In genomic region chr1:16139473-16139962, GRCh38 we compare ENCODE assay signal across 1 cellular context.
TF ChIP-seq lines count a peak whose summit lies in the region.

No MANE protein-coding gene starts in this region.

TF ChIP-seq in HEK293, 187 proteins besides CTCF, POLR2A, EP300 and RAD21 (continued from another document):
- TF ChIP-seq ZNF639 (tag by site-specific recombination; IDR thresholded peaks at IDR 0.05) (no peak), SP2 (tag by site-specific recombination; IDR thresholded peaks at IDR 0.05) (no peak), ZNF146 (tag by site-specific recombination; IDR thresholded peaks at IDR 0.05) (no peak), ZNF529 (tag by site-specific recombination; IDR thresholded peaks at IDR 0.05; ENCODE audit: insufficient replicate concordance) (no peak), FEZF1 (tag by site-specific recombination; IDR thresholded peaks at IDR 0.05) (no peak), SP7 (tag by site-specific recombination; IDR thresholded peaks at IDR 0.05) (peak; percentile 85), ZNF341 (tag by site-specific recombination; IDR thresholded peaks at IDR 0.05; ENCODE audit: low read depth) (no peak), ZNF629 (tag by site-specific recombination; IDR thresholded peaks at IDR 0.05) (peak; percentile 29; the same call in 1 of the 2 replicates), ZNF366 (tag by site-specific recombination; conservative IDR thresholded peaks at IDR 0.05) (0 out of 2 replicates have a peak, but pooled peaks have one; percentile 21), ZBTB7A (tag by site-specific recombination; IDR thresholded peaks at IDR 0.05; ENCODE audit: low read depth) (no peak), HIC1 (tag by site-specific recombination; IDR thresholded peaks at IDR 0.05) (peak; percentile 75), ZNF544 (tag by site-specific recombination; IDR thresholded peaks at IDR 0.05) (no peak), ZNF600 (tag by site-specific recombination; IDR thresholded peaks at IDR 0.05) (0 out of 2 replicates have a peak, but pooled peaks have one; percentile 24), PATZ1 (tag by site-specific recombination; IDR thresholded peaks at IDR 0.05) (peak; percentile 66), ZNF335 (tag by site-specific recombination; conservative IDR thresholded peaks at IDR 0.05) (no peak), ZNF747 (tag by site-specific recombination; IDR thresholded peaks at IDR 0.05) (no peak), ZFHX2 (tag by site-specific recombination; conservative IDR thresholded peaks at IDR 0.05) (peak; percentile 92), ZNF248 (tag by site-specific recombination; IDR thresholded peaks at IDR 0.05) (no peak), ZIC2 (tag by site-specific recombination; IDR thresholded peaks at IDR 0.05) (peak; percentile 93), ZNF211 (tag by site-specific recombination; IDR thresholded peaks at IDR 0.05; ENCODE audit: low read depth) (no peak), ZBTB49 (tag by site-specific recombination; IDR thresholded peaks at IDR 0.05; ENCODE audit: low read depth) (no peak), GLI2 (tag by site-specific recombination; IDR thresholded peaks at IDR 0.05; ENCODE audit: borderline replicate concordance, low read depth) (no peak), ZBTB1 (tag by site-specific recombination; IDR thresholded peaks at IDR 0.05) (no peak), ELK4 (IDR thresholded peaks at IDR 0.05; ENCODE audit: borderline replicate concordance, low read depth, low read length) (no peak)
